Comparison of ENCODE assay signal across 8 cellular contexts in genomic region chr17:7838291-7839075, GRCh38. TPM values are rescaled to one million over a fixed set of nuclear protein-coding genes. Genes with fewer than 3 reads are reported as not detected.
A peak's percentile ranks its signal among the peaks of the same experiment; 100 is the strongest.
DNase-seq lines count a peak whose midpoint lies in the region; ATAC-seq, FAIRE-seq and TF ChIP-seq lines count a peak whose summit lies in the region.

No MANE protein-coding gene starts in this region.

- DNase-seq in heart left ventricle (peak in 2 of 5 donors; percentile 49 to 65), left ventricle myocardium superior (no peak), NCI-H526 treated with DMSO at 0.1 percent for 48 hours (lab: John Stamatoyannopoulos, UW) (peak; percentile 20), amniotic stem cell (lab: John Stamatoyannopoulos, UW) (peak; percentile 20), small intestine (peak; percentile 72)

- H3K27ac ChIP-seq in heart left ventricle, result peak overlapping the region in 9 of 12 donors; percentile 22 to 99 (median 45)
- peak overlapping the region; percentile 45 to 67 for H3K27ac ChIP-seq in small intestine (ENCODE audit: low read depth in 1 of 2, low read length in 1 of 2)

- H3K36me3 ChIP-seq in heart left ventricle (peaks cover 0 to 12% (median 4%) of the 10 kb centered on the region in 9 donors), small intestine (ENCODE audit: control insufficient read depth in 2 of 2, insufficient read depth in 2 of 2, low read length in 2 of 2) (no peaks in the 10 kb centered on the region)

- H3K27me3 ChIP-seq in heart left ventricle (no peaks in the 10 kb centered on the region), small intestine (ENCODE audit: control insufficient read depth in 2 of 2, insufficient read depth in 2 of 2, low read length in 2 of 2) (no peaks in the 10 kb centered on the region)

- no peak for FAIRE-seq in small intestine (lab: Jason Lieb, UNC)

- H3K9me3 ChIP-seq in heart left ventricle (no peaks in the 10 kb centered on the region), iPS-18c (ENCODE audit: control insufficient read depth, insufficient read depth, low read length) (no peaks in the 10 kb centered on the region), small intestine (ENCODE audit: control insufficient read depth, low read depth) (no peaks in the 10 kb centered on the region)

- ATAC-seq in heart left ventricle (no peak), left ventricle myocardium superior (no peak), GM19463 (IDR thresholded peaks at IDR 0.05; ENCODE audit: unreplicated experiment) (no peak), HG03432 (IDR thresholded peaks at IDR 0.05; ENCODE audit: unreplicated experiment) (no peak)

- peaks cover 5 to 79% (median 47%) of the 10 kb centered on the region in 12 donors for H3K4me1 ChIP-seq in heart left ventricle
- H3K4me1 ChIP-seq in small intestine (ENCODE audit: control insufficient read depth in 2 of 2, insufficient read depth in 1 of 2, low read depth in 1 of 2, low read length in 1 of 2), result peaks cover 4 to 16% of the 10 kb centered on the region in 2 donors

- intact Hi-C loops in heart left ventricle (cut with DNase I), result loop anchor here in 2 of 10 donors (5.0 kb wide), 2 partner anchors 151 to 299 kb away; partner anchors contain the start of genes TP53 (in 1 of the 2) and WRAP53 (in 1 of the 2)
- intact Hi-C loops in left ventricle myocardium superior (cut with micrococcal nuclease), result no loop called here

- H3K4me3 ChIP-seq in heart left ventricle, result peak overlapping the region in 6 of 12 donors; percentile 6 to 73 (median 16)
- H3K4me3 ChIP-seq in iPS-18c (ENCODE audit: insufficient read depth, low read depth, low read length), result peak overlapping the region; percentile 34
- peak overlapping the region in 1 of 2 donors; percentile 50 for H3K4me3 ChIP-seq in small intestine (ENCODE audit: low read depth in 1 of 2, low read length in 2 of 2)

- WGBS in heart left ventricle, 4 donors, result 21 to 28% (median 23%) methylated on average over 6 to 8 of the region's 8 CpGs
- WGBS in small intestine, 3 donors, result 23 to 30% (median 29%) methylated on average over 6 to 8 of the region's 8 CpGs

- no peak for TF ChIP-seq CTCF in heart left ventricle (IDR thresholded peaks at IDR 0.05)

- no peak for TF ChIP-seq POLR2A in heart left ventricle (IDR thresholded peaks at IDR 0.05)

RNA-seq across cellular contexts. Expression of gene KDM6B, which starts 4.5 kb away (rescaled TPM):
- total RNA-seq in heart left ventricle, result 10 to 100 TPM in 8 of 9 donors, 1 to 10 TPM in 1; 7.4 to 29.3 (median 24.8) TPM
- 10 to 100 TPM; 11.6 to 14.4 TPM for polyA plus RNA-seq in heart left ventricle
- 28.1 TPM for total RNA-seq in left ventricle myocardium superior
- 10 to 100 TPM in 2 of 3 donors, 1 to 10 TPM in 1; 8.4 to 26.1 (median 11.2) TPM for polyA plus RNA-seq in small intestine

RNA-seq across cellular contexts. Expression of gene TMEM88, which starts 16.4 kb away (rescaled TPM):
- total RNA-seq in heart left ventricle, result 100 to 1,000 TPM in 1 of 9 donors, 10 to 100 TPM in 8; 16.7 to 130 (median 27.0) TPM
- 100 to 1,000 TPM in 1 of 2 donors, 10 to 100 TPM in 1; 97.7 to 112 TPM for polyA plus RNA-seq in heart left ventricle
- total RNA-seq in left ventricle myocardium superior, result 32.6 TPM
- 10 to 100 TPM in 1 of 3 donors, 1 to 10 TPM in 2; 3.8 to 17.5 (median 8.9) TPM for polyA plus RNA-seq in small intestine

RNA-seq across cellular contexts. Expression of gene NAA38, which starts 18.9 kb away (rescaled TPM):
- 100 to 1,000 TPM in 1 of 9 donors, 10 to 100 TPM in 8; 60.9 to 141 (median 72.4) TPM for total RNA-seq in heart left ventricle
- polyA plus RNA-seq in heart left ventricle, result 100 to 1,000 TPM in 1 of 2 donors, 10 to 100 TPM in 1; 75.2 to 179 TPM
- 93.2 TPM for total RNA-seq in left ventricle myocardium superior
- 100 to 1,000 TPM in 1 of 3 donors, 10 to 100 TPM in 2; 70.0 to 142 (median 76.7) TPM for polyA plus RNA-seq in small intestine

RNA-seq across cellular contexts. Expression of gene CYB5D1, which starts 19.3 kb away (rescaled TPM):
- total RNA-seq in heart left ventricle (10 to 100 TPM in 8 of 9 donors, 1 to 10 TPM in 1; 9.3 to 20.4 (median 16.6) TPM), left ventricle myocardium superior (25.6 TPM)
- polyA plus RNA-seq in heart left ventricle (10 to 100 TPM; 11.7 to 15.5 TPM), small intestine (1 to 10 TPM; 4.9 to 7.9 (median 4.9) TPM)

RNA-seq across cellular contexts. Expression of gene CHD3, which starts 50.1 kb away (rescaled TPM):
- total RNA-seq in heart left ventricle, result 10 to 100 TPM in 6 of 9 donors, 1 to 10 TPM in 3; 6.7 to 30.6 (median 13.6) TPM
- polyA plus RNA-seq in heart left ventricle, result 10 to 100 TPM; 17.5 to 17.9 TPM
- 13.1 TPM for total RNA-seq in left ventricle myocardium superior
- 10 to 100 TPM; 23.7 to 60.4 (median 25.7) TPM for polyA plus RNA-seq in small intestine
